ENCODE assay signal across 9 cellular contexts in genomic region chr17:8073627-8074485, GRCh38. TPM values are rescaled to one million over a fixed set of nuclear protein-coding genes. Genes with fewer than 3 reads are reported as not detected.
DNase-seq lines count a peak whose midpoint lies in the region; ATAC-seq and TF ChIP-seq lines count a peak whose summit lies in the region.
"Had no signal": no experiment of that assay in that cellular context is flagged by ENCODE, and none has a peak within 500 bp of the region (broad histone marks: within the 10 kb centered on the region; RNA-seq: fewer than 3 reads in every experiment).

No MANE protein-coding gene starts in this region.

- no peak overlapping the region for H3K27ac ChIP-seq in HUES64 (ENCODE audit: low read depth, low read length)
- H3K27ac ChIP-seq in prostate gland: no peak overlapping the region
- H3K27ac ChIP-seq in vagina: no peak overlapping the region

- intact Hi-C loops in Right ventricle myocardium superior (cut with DNase I): loop anchor here (10.0 kb wide), 1 partner anchor 221 kb away; the partner anchor contains the start of gene SLC25A35
- intact Hi-C loops in prostate gland (cut with DNase I): loop anchor here (10.0 kb wide), 1 partner anchor 231 kb away; no protein-coding TSS in a partner anchor
- intact Hi-C loops in vagina (cut with DNase I): no loop called here

- H3K4me3 ChIP-seq in HUES64 (ENCODE audit: low read length) (peak overlapping the region; percentile 48; the same call in 1 of the 2 replicates), prostate gland (no peak overlapping the region), vagina (peak overlapping the region in 1 of 2 donors; percentile 2)

- WGBS in HUES64: 8% methylated on average over 28 of the region's 28 CpGs
- WGBS in prostate gland: 7% methylated on average over 28 of the region's 28 CpGs

- H3K36me3 ChIP-seq in HUES64 (ENCODE audit: insufficient read depth, low read length): no peaks in the 10 kb centered on the region
- H3K36me3 ChIP-seq in prostate gland: no peaks in the 10 kb centered on the region
- H3K36me3 ChIP-seq in vagina: no peaks in the 10 kb centered on the region

- TF ChIP-seq CTCF in prostate gland (IDR thresholded peaks at IDR 0.05): peak; percentile 61 to 85 (median 80)
- peak in 2 of 3 experiments; percentile 51 to 60 for TF ChIP-seq CTCF in vagina (IDR thresholded peaks at IDR 0.05)

- H3K9ac ChIP-seq in HUES64 (ENCODE audit: low read depth, low read length): no peak overlapping the region

- peak; percentile 71 for ATAC-seq in Right ventricle myocardium superior (ENCODE audit: poor library complexity)

- H3K9me3 ChIP-seq in HUES64 (ENCODE audit: insufficient read depth, low read depth, low read length) (no peaks in the 10 kb centered on the region), prostate gland (no peaks in the 10 kb centered on the region), vagina (no peaks in the 10 kb centered on the region)

- peaks cover 93% of the 10 kb centered on the region for H3K27me3 ChIP-seq in HUES64 (ENCODE audit: insufficient read depth, low read length)
- no peaks in the 10 kb centered on the region for H3K27me3 ChIP-seq in prostate gland (replicated peaks; ENCODE audit: insufficient read depth)
- H3K27me3 ChIP-seq in vagina: peaks cover 10% of the 10 kb centered on the region

- DNase-seq in Daoy (ENCODE audit: low read depth) (peak; percentile 66), SHP77 treated with DMSO at 0.1 percent for 48 hours (lab: John Stamatoyannopoulos, UW) (peak; percentile 64), Right ventricle myocardium superior (peak; percentile 80), prostate gland (ENCODE audit: low spot score) (no peak), vagina (ENCODE audit: extremely low spot score in 2 of 2) (no peak), pons (ENCODE audit: low spot score) (no peak)
- DNase-seq in activated naive CD4-positive, alpha-beta T cell treated with Interleukin-2 at 50 U/mL for 16 hours: peak; percentile 87

- H3K4me1 ChIP-seq in HUES64 (ENCODE audit: insufficient read depth, low read length) (no peaks in the 10 kb centered on the region), prostate gland (replicated peaks) (no peaks in the 10 kb centered on the region), vagina (peaks cover 21% of the 10 kb centered on the region)

- TF ChIP-seq POLR2A in prostate gland (IDR thresholded peaks at IDR 0.05) (no peak), vagina (IDR thresholded peaks at IDR 0.05) (no peak)

RNA-seq across cellular contexts. Expression of gene ALOX12B, which starts 13.7 kb away (rescaled TPM):
- total RNA-seq in Daoy (2014; rRNA removed; shearing (Covaris generic)): not detected in 2 replicates
- not detected for polyA plus RNA-seq in HUES64 (2013, experiment 1 of 2)
- not detected for polyA plus RNA-seq in HUES64 (2013, experiment 2 of 2)
- total RNA-seq in Right ventricle myocardium superior: not detected
- total RNA-seq in prostate gland: under 1 TPM; 0.18 to 0.40 TPM
- total RNA-seq in vagina: 15.0 TPM
- total RNA-seq: glomerular endothelial cell had no signal

RNA-seq across cellular contexts. Expression of gene ALOX15B, which starts 35.0 kb away (rescaled TPM):
- total RNA-seq in Daoy (2014; rRNA removed; shearing (Covaris generic)): not detected in 2 replicates
- not detected for polyA plus RNA-seq in HUES64 (2013, experiment 1 of 2)
- polyA plus RNA-seq in HUES64 (2013, experiment 2 of 2): not detected
- not detected for total RNA-seq in Right ventricle myocardium superior
- total RNA-seq in prostate gland: 100 to 1,000 TPM in 1 of 2 donors, 10 to 100 TPM in 1; 52.1 to 108 TPM
- total RNA-seq in vagina: 28.7 TPM
- total RNA-seq: glomerular endothelial cell had no signal

RNA-seq across cellular contexts. Expression of gene ALOXE3, which starts 44.5 kb away (rescaled TPM):
- 0.03 TPM in 1 of 2 replicates, not detected in the other for total RNA-seq in Daoy (2014; rRNA removed; shearing (Covaris generic))
- not detected for polyA plus RNA-seq in HUES64 (2013, experiment 1 of 2)
- not detected for polyA plus RNA-seq in HUES64 (2013, experiment 2 of 2)
- total RNA-seq in Right ventricle myocardium superior: not detected
- 1 to 10 TPM in 1 of 2 donors, not detected in 1; 2.4 TPM for total RNA-seq in prostate gland
- total RNA-seq in vagina: 1.5 TPM
- total RNA-seq: glomerular endothelial cell had no signal

RNA-seq across cellular contexts. Expression of gene HES7, which starts 50.0 kb away (rescaled TPM):
- total RNA-seq in Daoy (2014; rRNA removed; shearing (Covaris generic)): 0.40 and 0.92 TPM in 2 replicates
- 0.85 TPM for polyA plus RNA-seq in HUES64 (2013, experiment 1 of 2)
- 0.89 TPM for polyA plus RNA-seq in HUES64 (2013, experiment 2 of 2)
- total RNA-seq in Right ventricle myocardium superior: 0.13 TPM
- under 1 TPM in 1 of 2 donors, not detected in 1; 0.34 TPM for total RNA-seq in prostate gland
- not detected for total RNA-seq in vagina
- total RNA-seq: glomerular endothelial cell had no signal

Comparison
In these comparisons a context has a peak if more than half of its experiments do, and no peak if none do; other contexts are left out.
1. DNase-seq: peak in Daoy (single experiment), SHP77 treated with DMSO at 0.1 percent for 48 hours (single experiment), activated naive CD4-positive, alpha-beta T cell treated with Interleukin-2 at 50 U/mL for 16 hours (single experiment) and Right ventricle myocardium superior (single experiment); none in prostate gland (single experiment), vagina (0 of 2) and pons (single experiment).
2. RNA of gene ALOX12B, which starts 13.7 kb away (total RNA-seq): 15.0 TPM in vagina (single experiment); 0.18 to 0.40 TPM in prostate gland, not detected in Daoy and not detected in Right ventricle myocardium superior (single experiment); every median in the first group is over 10 times any median in the second.
3. RNA of gene ALOX15B, which starts 35.0 kb away (total RNA-seq): 52.1 to 108 TPM in prostate gland and 28.7 TPM in vagina (single experiment); not detected in Right ventricle myocardium superior (single experiment) and not detected in Daoy; every median in the first group is over 10 times any median in the second.